Comparison of ENCODE assay signal across 13 cellular contexts in genomic region chr2:224837558-224837957, GRCh38.
DNase-seq lines count a peak whose midpoint lies in the region; ATAC-seq and TF ChIP-seq lines count a peak whose summit lies in the region.
"Had no signal": no experiment of that assay in that cellular context is flagged by ENCODE, and none has a peak within 500 bp of the region (broad histone marks: within the 10 kb centered on the region; RNA-seq: fewer than 3 reads in every experiment).

No MANE protein-coding gene starts in this region.

- H3K36me3 ChIP-seq in GM23248 (ENCODE audit: low read depth), result peaks cover 37% of the 10 kb centered on the region
- H3K36me3 ChIP-seq: sigmoid colon had no signal

- H3K9ac ChIP-seq in GM23248, result no peak overlapping the region

- peaks cover 18% of the 10 kb centered on the region for H3K9me3 Mint-ChIP-seq in WTC11
- H3K9me3 Mint-ChIP-seq: endodermal cell had no signal

- no peak overlapping the region for H3K4me3 ChIP-seq in GM23248
- H3K4me3 ChIP-seq: sigmoid colon had no signal

- POLR2A ChIA-PET in WTC11 (lab: Charles Lee), result no interaction called here

- H3K4me2 ChIP-seq in GM23248 (ENCODE audit: unreplicated experiment), result peak overlapping the region; percentile 64

- H3K4me3 Mint-ChIP-seq in WTC11, result no peak overlapping the region
- H3K4me3 Mint-ChIP-seq: endodermal cell had no signal

- CTCF ChIA-PET in WTC11 (lab: Charles Lee), result no interaction called here

- H3K36me3 Mint-ChIP-seq in WTC11, result peaks cover 5% of the 10 kb centered on the region; the same call in 1 of the 2 replicates

- H2AFZ ChIP-seq in GM23248, result no peak overlapping the region

- peaks cover 28% of the 10 kb centered on the region for H3K4me1 ChIP-seq in GM23248 (ENCODE audit: insufficient read depth)
- H3K4me1 ChIP-seq: sigmoid colon had no signal

- H3K79me2 ChIP-seq in GM23248 (ENCODE audit: insufficient read depth), result no peaks in the 10 kb centered on the region

- no peak for TF ChIP-seq CTCF in WTC11 (IDR thresholded peaks at IDR 0.05)

- DNase-seq in ACHN (peak; percentile 82), GM23248 (peak; percentile 94), amniotic epithelial cell (ENCODE audit: low read depth) (peak; percentile 37), hepatic stellate cell (ENCODE audit: low spot score) (peak; percentile 57), GDM1 (lab: John Stamatoyannopoulos, UW) (no peak), WTC11 (ENCODE audit: low spot score) (no peak), NCI-H2171 treated with DMSO at 0.1 percent for 48 hours (lab: John Stamatoyannopoulos, UW) (no peak)
- DNase-seq: activated gamma-delta T cell treated with Interleukin-2 at 50 U/mL for 16 hours, endodermal cell, left cardiac atrium, sigmoid colon had no signal

- H3K9me3 ChIP-seq in GM23248 (ENCODE audit: low read depth), result no peaks in the 10 kb centered on the region
- H3K9me3 ChIP-seq: sigmoid colon had no signal

- in situ Hi-C loops in ACHN (cut with HindIII; ENCODE audit: low pct_ligation_motif_present, low pct_unique_long_range_greater_than_20kb, low sequenced_read_pairs), result no loop called here
- in situ Hi-C loops in GM23248 (cut with MboI), result no loop called here

- H3K9me2 ChIP-seq in GM23248 (ENCODE audit: insufficient read depth), result no peaks in the 10 kb centered on the region

- ATAC-seq in GM19351 (IDR thresholded peaks at IDR 0.05; ENCODE audit: unreplicated experiment) (no peak), WTC11 (no peak)
- ATAC-seq: HepG2 had no signal

- H3F3A ChIP-seq in GM23248 (ENCODE audit: insufficient read depth), result peaks cover 46% of the 10 kb centered on the region

- H3K27ac ChIP-seq in GM23248, result peak overlapping the region; percentile 61

- H3K27me3 Mint-ChIP-seq in WTC11 (ENCODE audit: low read depth), result no peaks in the 10 kb centered on the region

- no peaks in the 10 kb centered on the region for H4K20me1 ChIP-seq in GM23248 (ENCODE audit: insufficient read depth)

- peaks cover 7% of the 10 kb centered on the region; the same call in 1 of the 2 replicates for H3K4me1 Mint-ChIP-seq in WTC11
- H3K4me1 Mint-ChIP-seq: endodermal cell had no signal

- WGBS in GM23248 (ENCODE audit: low coverage in 1 of 2, low lambda C conversion rate in 2 of 2, missing lambda C conversion rate in 2 of 2), 2 experiments, result 15 to 18% methylated on average over 3 of the region's 3 CpGs

- H3K27me3 ChIP-seq in GM23248 (replicated peaks; ENCODE audit: insufficient read depth), result no peaks in the 10 kb centered on the region
- H3K27me3 ChIP-seq: sigmoid colon had no signal

- no peak overlapping the region for H3K27ac Mint-ChIP-seq in WTC11
- H3K27ac Mint-ChIP-seq: endodermal cell had no signal

TF ChIP-seq in WTC11, 78 proteins besides CTCF, POLR2A, EP300 and RAD21:
- TF ChIP-seq USF1 (CRISPR knock-in tag; IDR thresholded peaks at IDR 0.05) (no peak), PRRX2 (CRISPR knock-in tag; IDR thresholded peaks at IDR 0.05) (no peak), ZNF425 (CRISPR knock-in tag; conservative IDR thresholded peaks at IDR 0.05) (no peak), ZNF281 (CRISPR knock-in tag; IDR thresholded peaks at IDR 0.05) (no peak), MXD4 (CRISPR knock-in tag; IDR thresholded peaks at IDR 0.05; ENCODE audit: borderline replicate concordance) (no peak), GABPB1 (CRISPR knock-in tag; IDR thresholded peaks at IDR 0.05) (no peak), RELA (CRISPR knock-in tag; IDR thresholded peaks at IDR 0.05; ENCODE audit: borderline replicate concordance) (no peak), ZBTB43 (CRISPR knock-in tag; IDR thresholded peaks at IDR 0.05) (no peak), RORB (CRISPR knock-in tag; IDR thresholded peaks at IDR 0.05) (no peak)

Comparison
In these comparisons a context has a peak if more than half of its experiments do, and no peak if none do; other contexts are left out.
1. DNase-seq: peak in ACHN (single experiment), GM23248 (single experiment), amniotic epithelial cell (single experiment) and hepatic stellate cell (single experiment); none in GDM1 (single experiment), WTC11 (single experiment) and NCI-H2171 treated with DMSO at 0.1 percent for 48 hours (single experiment).